8 cellular contexts compared by ENCODE assay signal in the genomic region with DNA sequence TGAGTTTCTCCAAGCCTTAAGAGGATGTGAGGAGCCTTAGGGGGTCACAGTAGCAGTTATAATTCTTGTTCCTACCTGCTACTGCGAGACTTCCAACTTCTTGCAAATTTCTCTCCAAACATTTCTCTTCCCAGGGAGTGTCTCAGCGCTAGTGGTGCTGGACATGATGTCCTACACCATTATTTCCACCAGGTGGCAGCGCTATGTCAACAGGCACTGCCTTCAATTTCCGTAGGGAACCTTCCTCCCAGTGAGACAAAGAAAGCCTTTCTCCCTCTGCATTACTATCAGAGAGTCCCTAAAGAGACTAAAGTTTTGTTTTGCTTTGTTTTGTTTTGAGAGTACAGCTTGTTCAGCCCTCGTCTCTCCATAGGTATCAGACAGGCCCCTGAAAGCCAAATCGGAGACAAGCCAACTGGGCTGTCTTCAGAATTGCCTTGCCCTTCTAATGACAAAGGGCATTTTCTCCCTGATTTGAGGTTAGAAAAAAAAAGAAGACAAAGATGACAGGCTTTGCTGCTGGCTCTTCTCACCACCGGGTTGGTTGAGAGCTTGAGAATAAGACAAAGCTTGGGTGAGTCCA. TPM values are rescaled to one million over a fixed set of nuclear protein-coding genes. Genes with fewer than 3 reads are reported as not detected.
DNase-seq lines count a peak whose midpoint lies in the region; ATAC-seq, FAIRE-seq and TF ChIP-seq lines count a peak whose summit lies in the region.

No MANE protein-coding gene starts in this region.

- H3K27me3 ChIP-seq in astrocyte (ENCODE audit: insufficient read depth, low read length) = no peaks in the 10 kb centered on the region
- H3K27me3 ChIP-seq in right atrium auricular region = no peaks in the 10 kb centered on the region

- H3K4me3 ChIP-seq in astrocyte (ENCODE audit: insufficient read depth, low read depth, low read length) (no peak overlapping the region), right atrium auricular region (no peak overlapping the region)

- ATAC-seq in GM18868 (IDR thresholded peaks at IDR 0.05; ENCODE audit: unreplicated experiment) = peak; percentile 62
- no peak for ATAC-seq in HG02852 (IDR thresholded peaks at IDR 0.05; ENCODE audit: unreplicated experiment)

- peaks cover 22% of the 10 kb centered on the region for H3K36me3 Mint-ChIP-seq in astrocyte (ENCODE audit: low read depth, unreplicated experiment)

- H3K4me2 ChIP-seq in astrocyte (ENCODE audit: low read length) = no peak overlapping the region

- H3K36me3 ChIP-seq in astrocyte (ENCODE audit: insufficient read depth, low read length) = no peaks in the 10 kb centered on the region
- H3K36me3 ChIP-seq in right atrium auricular region = no peaks in the 10 kb centered on the region

- peak overlapping the region; percentile 26 for H2AFZ ChIP-seq in astrocyte (ENCODE audit: low read depth, low read length)

- H3K4me1 ChIP-seq in astrocyte (ENCODE audit: insufficient read depth, low read length) (peaks cover 14% of the 10 kb centered on the region), right atrium auricular region (peaks cover 0 to 16% of the 10 kb centered on the region in 2 donors)

- no peak overlapping the region for H3K4me3 Mint-ChIP-seq in astrocyte (ENCODE audit: unreplicated experiment)

- H3K79me2 ChIP-seq in astrocyte (ENCODE audit: insufficient read depth, low read length) = no peaks in the 10 kb centered on the region

- TF ChIP-seq CTCF in astrocyte (IDR thresholded peaks at IDR 0.05; ENCODE audit: insufficient read depth, low read depth, low read length) = peak; percentile 91
- TF ChIP-seq CTCF in right atrium auricular region (IDR thresholded peaks at IDR 0.05) = peak; percentile 76 to 91

- peak; percentile 83 for DNase-seq in AG20443 (ENCODE audit: low spot score)
- DNase-seq in Kasumi-1 (lab: John Stamatoyannopoulos, UW) = peak; percentile 86 to 89
- peak; percentile 75 for DNase-seq in RKO (ENCODE audit: low spot score)
- DNase-seq in astrocyte (ENCODE audit: low read depth) = peak; percentile 53
- DNase-seq in right atrium auricular region (ENCODE audit: low spot score) = peak; percentile 74
- DNase-seq in renal cortical epithelial cell (ENCODE audit: low read depth) = peak; percentile 69

- no peak overlapping the region for H3K27ac ChIP-seq in astrocyte (ENCODE audit: low read depth, low read length)
- peak overlapping the region; percentile 8 to 35 for H3K27ac ChIP-seq in right atrium auricular region

- H3K27me3 Mint-ChIP-seq in astrocyte (ENCODE audit: low read depth, unreplicated experiment) = no peaks in the 10 kb centered on the region

- H3K9me3 ChIP-seq in astrocyte (ENCODE audit: insufficient read depth, low read depth, low read length) (no peaks in the 10 kb centered on the region), right atrium auricular region (no peaks in the 10 kb centered on the region)

- no peak overlapping the region for H3K9ac ChIP-seq in astrocyte (ENCODE audit: low read length)

- peaks cover 15% of the 10 kb centered on the region for H3K4me1 Mint-ChIP-seq in astrocyte (ENCODE audit: low read depth, unreplicated experiment)

- H4K20me1 ChIP-seq in astrocyte (ENCODE audit: insufficient read depth, low read length) = no peaks in the 10 kb centered on the region

- peak; percentile 17 for FAIRE-seq in astrocyte (lab: Jason Lieb, UNC)

- H3K27ac Mint-ChIP-seq in astrocyte (ENCODE audit: unreplicated experiment) = peak overlapping the region; percentile 30

- no peaks in the 10 kb centered on the region for H3K9me3 Mint-ChIP-seq in astrocyte (ENCODE audit: unreplicated experiment)

RNA-seq across cellular contexts. Expression of a gene that starts 44.2 kb away (rescaled TPM):
- total RNA-seq in astrocyte (27.7 and 29.6 TPM in 2 replicates), right atrium auricular region (10 to 100 TPM; 15.1 to 27.6 TPM), renal cortical epithelial cell (18.0 and 40.6 TPM in 2 replicates)

RNA-seq across cellular contexts. Expression of a gene that starts 45.8 kb away (rescaled TPM):
- 517 and 564 TPM in 2 replicates for total RNA-seq in astrocyte
- total RNA-seq in right atrium auricular region = 10 to 100 TPM; 35.5 to 72.6 TPM
- total RNA-seq in renal cortical epithelial cell = 213 and 292 TPM in 2 replicates
